17 cellular contexts compared by ENCODE assay signal in genomic region chr6:112831022-112831421, GRCh38.
DNase-seq lines count a peak whose midpoint lies in the region; ATAC-seq and TF ChIP-seq lines count a peak whose summit lies in the region.
"Had no signal": no experiment of that assay in that cellular context is flagged by ENCODE, and none has a peak within 500 bp of the region (broad histone marks: within the 10 kb centered on the region; RNA-seq: fewer than 3 reads in every experiment).

No MANE protein-coding gene starts in this region.

- no peak for TF ChIP-seq CTCF in brain microvascular endothelial cell (IDR thresholded peaks at IDR 0.05; ENCODE audit: low read depth, low read length, missing control alignments)

- DNase-seq in EH (ENCODE audit: low read depth) (peak; percentile 22), M059J (ENCODE audit: low read depth) (peak; percentile 29), brain microvascular endothelial cell (peak; percentile 34), kidney glomerular epithelial cell (lab: John Stamatoyannopoulos, UW) (peak; percentile 23), AML-193 (lab: John Stamatoyannopoulos, UW) (no peak)
- no peak for DNase-seq in activated naive CD4-positive, alpha-beta T cell treated with Interleukin-2 at 50 U/mL for 16 hours
- DNase-seq: C1 segment of cervical spinal cord, DMS 273 treated with DMSO at 0.1 percent for 48 hours, NCI-H146, NCI-H2081, NCI-H510A treated with DMSO at 0.1 percent for 48 hours had no signal

- H3K27me3 ChIP-seq in brain microvascular endothelial cell (replicated peaks), result no peaks in the 10 kb centered on the region

- H3K4me3 ChIP-seq in brain microvascular endothelial cell (ENCODE audit: low read depth, low read length), result no peak overlapping the region
- H3K4me3 ChIP-seq: A549, K562 had no signal

- no peaks in the 10 kb centered on the region for H3K36me3 ChIP-seq in brain microvascular endothelial cell (replicated peaks)

- in situ Hi-C loops in brain microvascular endothelial cell (cut with HindIII; ENCODE audit: low pct_ligation_motif_present, low sequenced_read_pairs), result no loop called here

- no peak for ATAC-seq in GM19324 (IDR thresholded peaks at IDR 0.05; ENCODE audit: low FRiP score, unreplicated experiment)
- no peak for ATAC-seq in GM19455 (IDR thresholded peaks at IDR 0.05; ENCODE audit: unreplicated experiment)
- ATAC-seq: A549, K562, Right ventricle myocardium inferior had no signal

- H3K27ac ChIP-seq in brain microvascular endothelial cell, result no peak overlapping the region
- H3K27ac ChIP-seq: A549, HL-60 had no signal

Comparison
In these comparisons a context has a peak if more than half of its experiments do, and no peak if none do; other contexts are left out.
1. DNase-seq: peak in EH (single experiment), M059J (single experiment), brain microvascular endothelial cell (single experiment) and kidney glomerular epithelial cell (single experiment); none in activated naive CD4-positive, alpha-beta T cell treated with Interleukin-2 at 50 U/mL for 16 hours (single experiment) and AML-193 (0 of 2).